In genomic region chr4:174216935-174217272, GRCh38 we compare ENCODE assay signal across 12 cellular contexts.
DNase-seq lines count a peak whose midpoint lies in the region; ATAC-seq and TF ChIP-seq lines count a peak whose summit lies in the region.
"Had no signal": no experiment of that assay in that cellular context is flagged by ENCODE, and none has a peak within 500 bp of the region (broad histone marks: within the 10 kb centered on the region; RNA-seq: fewer than 3 reads in every experiment).

No MANE protein-coding gene starts in this region.

- no peak for TF ChIP-seq POLR2A in thyroid gland (IDR thresholded peaks at IDR 0.05)

- ATAC-seq in right cardiac atrium (no peak), GM19351 (IDR thresholded peaks at IDR 0.05; ENCODE audit: unreplicated experiment) (no peak)
- ATAC-seq: activated CD4-positive, CD25-positive, alpha-beta regulatory T cell treated with anti-CD3 and anti-CD28 coated beads, Interleukin-2, amount 50 U/mL, for 24 hours had no signal

- H3K27ac ChIP-seq in SK-N-MC, result no peak overlapping the region
- H3K27ac ChIP-seq in right cardiac atrium (ENCODE audit: low read length), result peak overlapping the region; percentile 61
- no peak overlapping the region for H3K27ac ChIP-seq in rectal smooth muscle tissue (ENCODE audit: low read depth, low read length)
- H3K27ac ChIP-seq in thyroid gland, result no peak overlapping the region

- TF ChIP-seq CTCF in thyroid gland (IDR thresholded peaks at IDR 0.05), result no peak

- H3K27me3 ChIP-seq in right cardiac atrium (ENCODE audit: control insufficient read depth, insufficient read depth), result no peaks in the 10 kb centered on the region
- H3K27me3 ChIP-seq in rectal smooth muscle tissue (ENCODE audit: control insufficient read depth, insufficient read depth, low read length), result peaks cover 16% of the 10 kb centered on the region
- peaks cover 44% of the 10 kb centered on the region for H3K27me3 ChIP-seq in thyroid gland

- H3K36me3 ChIP-seq in ES-I3 (ENCODE audit: insufficient read depth, low read length), result no peaks in the 10 kb centered on the region
- no peaks in the 10 kb centered on the region for H3K36me3 ChIP-seq in SK-N-MC (ENCODE audit: insufficient read depth, low read length)
- H3K36me3 ChIP-seq in rectal smooth muscle tissue (ENCODE audit: control insufficient read depth, insufficient read depth, low read length), result no peaks in the 10 kb centered on the region
- no peaks in the 10 kb centered on the region for H3K36me3 ChIP-seq in thyroid gland

- DNase-seq in SK-N-MC (ENCODE audit: low read depth, low spot score) (no peak), right cardiac atrium (no peak), thyroid gland (no peak), NCI-H526 (lab: John Stamatoyannopoulos, UW) (no peak), AG08395 (ENCODE audit: low spot score) (no peak)
- DNase-seq: CD4-positive, CD25-positive, alpha-beta regulatory T cell; NCI-H1436 treated with DMSO at 0.1 percent for 48 hours had no signal

- H3K4me1 ChIP-seq in ES-I3 (ENCODE audit: insufficient read depth, low read length) (peaks cover 10% of the 10 kb centered on the region; the same call in 1 of the 2 replicates), right cardiac atrium (ENCODE audit: control insufficient read depth, insufficient read depth, low read length) (peaks cover 7% of the 10 kb centered on the region), rectal smooth muscle tissue (ENCODE audit: control insufficient read depth, insufficient read depth, low read length) (peaks cover 9% of the 10 kb centered on the region), thyroid gland (peaks cover 12 to 33% of the 10 kb centered on the region in 2 donors)

- 31% methylated on average over 13 of the region's 13 CpGs for WGBS in right cardiac atrium
- WGBS in thyroid gland, 2 donors, result 12 to 15% methylated on average over 12 to 13 of the region's 13 CpGs

- intact Hi-C loops in right cardiac atrium (cut with DNase I), result no loop called here
- intact Hi-C loops in thyroid gland (cut with DNase I), result no loop called here

- H3K4me3 ChIP-seq in SK-N-MC, result peak overlapping the region; percentile 78
- H3K4me3 ChIP-seq in right cardiac atrium (ENCODE audit: low read length), result peak overlapping the region; percentile 48
- peak overlapping the region; percentile 62 for H3K4me3 ChIP-seq in rectal smooth muscle tissue (ENCODE audit: low read length)
- H3K4me3 ChIP-seq in thyroid gland (replicated peaks in 1 of 3), result no peak overlapping the region
- H3K4me3 ChIP-seq: lung had no signal

- H3K9ac ChIP-seq in ES-I3 (ENCODE audit: low read depth, low read length) (peak overlapping the region; percentile 23; the same call in 1 of the 2 replicates), SK-N-MC (ENCODE audit: insufficient read length) (no peak overlapping the region), rectal smooth muscle tissue (ENCODE audit: low read length) (no peak overlapping the region)

- H3K9me3 ChIP-seq in ES-I3 (ENCODE audit: control insufficient read depth, insufficient read depth, low read length) (no peaks in the 10 kb centered on the region), SK-N-MC (ENCODE audit: low read depth, low read length) (no peaks in the 10 kb centered on the region), right cardiac atrium (ENCODE audit: control insufficient read depth, low read length) (no peaks in the 10 kb centered on the region), thyroid gland (no peaks in the 10 kb centered on the region)

Comparison
In these comparisons a context has a peak if more than half of its experiments do, and no peak if none do; other contexts are left out.
1. H3K4me3 ChIP-seq: peak in SK-N-MC (single experiment), right cardiac atrium (single experiment) and rectal smooth muscle tissue (single experiment); none in thyroid gland (0 of 3).